ENCODE assay signal across 10 cellular contexts in genomic region chr14:32509632-32510187, GRCh38.
DNase-seq lines count a peak whose midpoint lies in the region; ATAC-seq lines count a peak whose summit lies in the region.
"Had no signal": no experiment of that assay in that cellular context is flagged by ENCODE, and none has a peak within 500 bp of the region (broad histone marks: within the 10 kb centered on the region; RNA-seq: fewer than 3 reads in every experiment).

No MANE protein-coding gene starts in this region.

- intact Hi-C loops in aorta (cut with DNase I), result loop anchor here (5.0 to 10.0 kb wide), 4 partner anchors 37 to 257 kb away; no protein-coding TSS in a partner anchor

- H3K27ac Mint-ChIP-seq in natural killer cell treated with Interleukin-12 subunit alpha and Interleukin-12 subunit beta and Interleukin-15 and Interleukin-18, amount 100 ng/mL, for 72 hours, result no peak overlapping the region
- H3K27ac Mint-ChIP-seq: CD4-positive, CD25-positive, alpha-beta regulatory T cell had no signal

- H3K4me3 Mint-ChIP-seq in natural killer cell treated with Interleukin-12 subunit alpha and Interleukin-12 subunit beta and Interleukin-15 and Interleukin-18, amount 100 ng/mL, for 72 hours, result no peak overlapping the region
- H3K4me3 Mint-ChIP-seq: CD4-positive, CD25-positive, alpha-beta regulatory T cell had no signal

- no peaks in the 10 kb centered on the region for H3K9me3 ChIP-seq in aorta (ENCODE audit: control insufficient read depth, low read length)

- H3K4me1 ChIP-seq in aorta (ENCODE audit: control insufficient read depth in 1 of 2, insufficient read depth in 2 of 2, low read length in 2 of 2), result peaks cover 0 to 6% of the 10 kb centered on the region in 2 donors

- H3K4me1 Mint-ChIP-seq in natural killer cell treated with Interleukin-12 subunit alpha and Interleukin-12 subunit beta and Interleukin-15 and Interleukin-18, amount 100 ng/mL, for 72 hours (ENCODE audit: low read depth in 2 of 2), result no peaks in the 10 kb centered on the region
- H3K4me1 Mint-ChIP-seq: CD4-positive, CD25-positive, alpha-beta regulatory T cell had no signal

- no peaks in the 10 kb centered on the region for H3K36me3 Mint-ChIP-seq in natural killer cell treated with Interleukin-12 subunit alpha and Interleukin-12 subunit beta and Interleukin-15 and Interleukin-18, amount 100 ng/mL, for 72 hours
- H3K36me3 Mint-ChIP-seq: CD4-positive, CD25-positive, alpha-beta regulatory T cell had no signal

- 1 to 7% methylated on average over 10 of the region's 10 CpGs for WGBS in aorta, 2 donors

- peak; percentile 22 to 55 for DNase-seq in SHP77 (lab: John Stamatoyannopoulos, UW)
- DNase-seq in SHP77 treated with DMSO at 0.1 percent for 48 hours (lab: John Stamatoyannopoulos, UW), result no peak
- DNase-seq in mucosa of gallbladder (ENCODE audit: low spot score), result peak; percentile 80
- DNase-seq in aorta, result peak; percentile 81 to 90
- no peak for DNase-seq in natural killer cell treated with Interleukin-12 subunit alpha and Interleukin-12 subunit beta and Interleukin-15 and Interleukin-18, amount 100 ng/mL, for 72 hours (ENCODE audit: low spot score)
- DNase-seq in NCI-H774 (lab: John Stamatoyannopoulos, UW), result no peak
- DNase-seq in activated CD8-positive, alpha-beta memory T cell treated with anti-CD3 and anti-CD28 coated beads, Interleukin-2, amount 50 U/mL, for 48 hours, result no peak
- DNase-seq: activated CD4-positive, alpha-beta T cell treated with anti-CD3 and anti-CD28 coated beads, Interleukin-2, amount 50 U/mL, for 1 hour; CD4-positive, CD25-positive, alpha-beta regulatory T cell had no signal

- H3K27me3 Mint-ChIP-seq in natural killer cell treated with Interleukin-12 subunit alpha and Interleukin-12 subunit beta and Interleukin-15 and Interleukin-18, amount 100 ng/mL, for 72 hours, result no peaks in the 10 kb centered on the region

- H3K4me3 ChIP-seq in aorta (ENCODE audit: low read length in 2 of 2), result peak overlapping the region in 1 of 2 donors; percentile 11

- no peaks in the 10 kb centered on the region for H3K36me3 ChIP-seq in aorta (ENCODE audit: control insufficient read depth in 1 of 2, insufficient read depth in 2 of 2, low read length in 1 of 2)

- H3K9me3 Mint-ChIP-seq in natural killer cell treated with Interleukin-12 subunit alpha and Interleukin-12 subunit beta and Interleukin-15 and Interleukin-18, amount 100 ng/mL, for 72 hours, result no peaks in the 10 kb centered on the region
- H3K9me3 Mint-ChIP-seq: CD4-positive, CD25-positive, alpha-beta regulatory T cell had no signal

- H3K27me3 ChIP-seq in aorta (ENCODE audit: control insufficient read depth in 1 of 2, insufficient read depth in 2 of 2, low read length in 1 of 2), result no peaks in the 10 kb centered on the region

- peak; percentile 24 for ATAC-seq in esophagus mucosa
- ATAC-seq in aorta (ENCODE audit: low FRiP score), result peak; percentile 78
- no peak for ATAC-seq in natural killer cell treated with Interleukin-12 subunit alpha and Interleukin-12 subunit beta and Interleukin-15 and Interleukin-18, amount 100 ng/mL, for 72 hours

- H3K27ac ChIP-seq in aorta (ENCODE audit: low read depth in 1 of 2, low read length in 2 of 2), result peak overlapping the region; percentile 1 to 98

Comparison
In these comparisons a context has a peak if more than half of its experiments do, and no peak if none do; other contexts are left out.
1. DNase-seq: peak in SHP77 (2 of 2), mucosa of gallbladder (single experiment) and aorta (2 of 2); none in SHP77 treated with DMSO at 0.1 percent for 48 hours (single experiment), natural killer cell treated with Interleukin-12 subunit alpha and Interleukin-12 subunit beta and Interleukin-15 and Interleukin-18, amount 100 ng/mL, for 72 hours (single experiment), NCI-H774 (single experiment) and activated CD8-positive, alpha-beta memory T cell treated with anti-CD3 and anti-CD28 coated beads, Interleukin-2, amount 50 U/mL, for 48 hours (single experiment).
2. ATAC-seq: peak in esophagus mucosa (single experiment) and aorta (single experiment); none in natural killer cell treated with Interleukin-12 subunit alpha and Interleukin-12 subunit beta and Interleukin-15 and Interleukin-18, amount 100 ng/mL, for 72 hours (0 of 2).